ENCODE assay signal across 32 cellular contexts in the genomic region with DNA sequence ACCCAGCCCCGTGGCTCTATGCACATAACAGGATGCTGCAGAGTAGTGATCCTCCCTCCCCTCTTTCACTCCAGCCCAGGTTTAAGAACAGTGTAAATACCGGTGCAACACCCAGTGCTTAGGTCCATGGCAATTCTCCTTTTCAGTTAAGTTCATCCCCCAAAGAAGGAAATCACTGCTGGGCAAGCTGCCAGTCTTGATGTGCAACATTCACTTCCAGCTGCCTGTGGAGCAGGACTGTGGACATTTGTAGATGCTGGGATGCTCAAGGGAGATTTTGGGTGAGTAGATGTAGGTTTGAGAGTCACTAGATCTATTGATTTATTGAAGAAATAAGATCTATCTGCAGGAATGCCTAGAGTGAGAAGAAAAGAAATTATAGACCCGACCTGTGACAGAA.
"Had no signal": no experiment of that assay in that cellular context is flagged by ENCODE, and none has a peak within 500 bp of the region (broad histone marks: within the 10 kb centered on the region; RNA-seq: fewer than 3 reads in every experiment).

No MANE protein-coding gene starts in this region.

- DNase-seq: activated B cell treated with CpG ODN at 0.5 μM for 24 hours; activated CD4-positive, alpha-beta memory T cell treated with anti-CD3 and anti-CD28 coated beads for 36 hours; activated CD4-positive, alpha-beta T cell treated with anti-CD3 and anti-CD28 coated beads for 4 hours; activated CD4-positive, alpha-beta T cell treated with anti-CD3 and anti-CD28 coated beads, Interleukin-2, amount 10 ng/mL, durations not matched to agents 24 days and 14 days; activated CD4-positive, alpha-beta T cell treated with anti-CD3 and anti-CD28 coated beads, Interleukin-2, amount 50 U/mL, for 1 hour; activated CD4-positive, alpha-beta T cell treated with anti-CD3 and anti-CD28 coated beads, Interleukin-2, amount 50 U/mL, for 4 hours; activated CD4-positive, CD25-positive, alpha-beta regulatory T cell treated with anti-CD3 and anti-CD28 coated beads, Interleukin-2, amount 50 U/mL, for 72 hours; activated CD8-positive, alpha-beta memory T cell treated with anti-CD3 and anti-CD28 coated beads, Interleukin-2, amount 50 U/mL, for 4 hours; activated CD8-positive, alpha-beta T cell treated with anti-CD3 and anti-CD28 coated beads for 36 hours; activated effector memory CD4-positive, alpha-beta T cell treated with anti-CD3 and anti-CD28 coated beads, Interleukin-2, amount 50 U/mL, for 16 hours; activated gamma-delta T cell treated with Interleukin-2 at 50 U/mL for 16 hours; activated naive CD4-positive, alpha-beta T cell; activated naive CD4-positive, alpha-beta T cell treated with anti-CD3 and anti-CD28 coated beads for 36 hours; activated naive CD4-positive, alpha-beta T cell treated with anti-CD3 and anti-CD28 coated beads, Interleukin-2, amount 50 U/mL, for 16 hours; activated naive CD8-positive, alpha-beta T cell treated with anti-CD3 and anti-CD28 coated beads for 36 hours; activated T-cell treated with anti-CD3 and anti-CD28 coated beads for 4 hours; activated T-cell treated with anti-CD3 and anti-CD28 coated beads, Interleukin-2, amount 50 U/mL, for 24 hours; activated T-cell treated with anti-CD3 and anti-CD28 coated beads, Interleukin-2, amount 50 U/mL, for 48 hours; amniotic stem cell; aorta; body of pancreas; brain microvascular endothelial cell; central memory CD4-positive, alpha-beta T cell; cerebellar nuclear complex; colonic mucosa; T-helper 2 cell; T-helper 9 cell had no signal

- H3K27ac ChIP-seq: adrenal gland, body of pancreas, brain microvascular endothelial cell, breast epithelium, colonic mucosa, VCaP had no signal

- ATAC-seq: activated CD8-positive, alpha-beta T cell treated with anti-CD3 and anti-CD28 coated beads for 36 hours; activated naive CD4-positive, alpha-beta T cell treated with anti-CD3 and anti-CD28 coated beads, Interleukin-2, amount 50 U/mL, for 72 hours; activated T-helper 17 cell treated with anti-CD3 and anti-CD28 coated beads, Interleukin-2, amount 50 U/mL, for 72 hours; body of pancreas had no signal

- H3K27me3 ChIP-seq: adrenal gland, body of pancreas, brain microvascular endothelial cell, breast epithelium, colonic mucosa had no signal

- H3K4me3 ChIP-seq: adrenal gland, body of pancreas, breast epithelium, colonic mucosa had no signal

- H3K9me3 ChIP-seq: adrenal gland, body of pancreas, breast epithelium, colonic mucosa had no signal

- H3K36me3 ChIP-seq: adrenal gland, brain microvascular endothelial cell, breast epithelium, colonic mucosa had no signal

- H3K4me1 ChIP-seq: adrenal gland, body of pancreas, breast epithelium, colonic mucosa had no signal
